Comparison of ENCODE assay signal across 8 cellular contexts in genomic region chr2:28895189-28895893, GRCh38. TPM values are rescaled to one million over a fixed set of nuclear protein-coding genes. Genes with fewer than 3 reads are reported as not detected.
A peak's percentile ranks its signal among the peaks of the same experiment; 100 is the strongest.
DNase-seq lines count a peak whose midpoint lies in the region; ATAC-seq and TF ChIP-seq lines count a peak whose summit lies in the region.

No MANE protein-coding gene starts in this region.

- 0 to 1% methylated on average over 6 to 19 of the region's 19 CpGs for WGBS in transverse colon (ENCODE audit: low coverage in 1 of 2), 2 donors

- H3K27ac Mint-ChIP-seq in activated T-helper 2 cell treated with anti-CD3 and anti-CD28 coated beads, Interferon-gamma antibody, Interleukin-2, Interleukin-4, amounts not matched to agents 10 μg/mL and 5 μg/mL and 100 μg/mL, durations not matched to agents 14 hours and 24 hours and 36 hours = peak overlapping the region; percentile 95

- H3K27ac ChIP-seq in foreskin keratinocyte (peak overlapping the region; percentile 48), neural cell (ENCODE audit: low read length) (no peak overlapping the region), transverse colon (peak overlapping the region; percentile 82 to 90 (median 88))

- peak overlapping the region; percentile 98 for H3K9ac ChIP-seq in NT2/D1 (ENCODE audit: insufficient read length, low read depth)
- peak overlapping the region; percentile 85 for H3K9ac ChIP-seq in neural cell (ENCODE audit: low read length)

- H3K9me2 ChIP-seq in neural cell (ENCODE audit: insufficient read depth, low read length) = no peaks in the 10 kb centered on the region

- H3K36me3 ChIP-seq in NT2/D1 (ENCODE audit: insufficient read depth, insufficient read length, low read length) (peaks cover 27% of the 10 kb centered on the region), neural cell (ENCODE audit: insufficient read depth, low read length) (no peaks in the 10 kb centered on the region), transverse colon (no peaks in the 10 kb centered on the region)

- H3K4me1 ChIP-seq in NT2/D1 (ENCODE audit: insufficient read depth, insufficient read length) (no peaks in the 10 kb centered on the region), foreskin keratinocyte (peaks cover 27% of the 10 kb centered on the region), transverse colon (peaks cover 12 to 31% (median 29%) of the 10 kb centered on the region in 4 donors)

- H3K4me3 ChIP-seq in NT2/D1 (ENCODE audit: insufficient read length, low read depth) (peak overlapping the region; percentile 99), neural cell (ENCODE audit: low read length) (peak overlapping the region; percentile 91), transverse colon (peak overlapping the region; percentile 66 to 99 (median 88))

- H3K27me3 Mint-ChIP-seq in activated T-helper 2 cell treated with anti-CD3 and anti-CD28 coated beads, Interferon-gamma antibody, Interleukin-2, Interleukin-4, amounts not matched to agents 10 μg/mL and 5 μg/mL and 100 μg/mL, durations not matched to agents 14 hours and 24 hours and 36 hours (ENCODE audit: low read depth) = peaks cover 4% of the 10 kb centered on the region

- peak; percentile 34 for ATAC-seq in HG02852 (IDR thresholded peaks at IDR 0.05; ENCODE audit: unreplicated experiment)
- ATAC-seq in foreskin keratinocyte = peak; percentile 64

- in situ Hi-C loops in transverse colon (cut with MboI; ENCODE audit: low pct_ligation_motif_present in 1 of 4, low pct_unique_long_range_greater_than_20kb in 1 of 4, low sequenced_read_pairs in 3 of 4) = loop anchor here in 1 of 4 donors (25.0 kb wide), 1 partner anchor 308 kb away; no protein-coding TSS in a partner anchor

- H3K4me2 ChIP-seq in neural cell (ENCODE audit: low read length) = peak overlapping the region; percentile 85

- peak overlapping the region; percentile 99 for H3K4me3 Mint-ChIP-seq in activated T-helper 2 cell treated with anti-CD3 and anti-CD28 coated beads, Interferon-gamma antibody, Interleukin-2, Interleukin-4, amounts not matched to agents 10 μg/mL and 5 μg/mL and 100 μg/mL, durations not matched to agents 14 hours and 24 hours and 36 hours (ENCODE audit: low read depth)

- H3K36me3 Mint-ChIP-seq in activated T-helper 2 cell treated with anti-CD3 and anti-CD28 coated beads, Interferon-gamma antibody, Interleukin-2, Interleukin-4, amounts not matched to agents 10 μg/mL and 5 μg/mL and 100 μg/mL, durations not matched to agents 14 hours and 24 hours and 36 hours (ENCODE audit: low read depth) = peaks cover 37% of the 10 kb centered on the region

- peaks cover 42% of the 10 kb centered on the region for H3K4me1 Mint-ChIP-seq in activated T-helper 2 cell treated with anti-CD3 and anti-CD28 coated beads, Interferon-gamma antibody, Interleukin-2, Interleukin-4, amounts not matched to agents 10 μg/mL and 5 μg/mL and 100 μg/mL, durations not matched to agents 14 hours and 24 hours and 36 hours (ENCODE audit: low read depth)

- H3K79me2 ChIP-seq in neural cell (replicated peaks; ENCODE audit: insufficient read depth, low read length) = peaks cover 56% of the 10 kb centered on the region

- TF ChIP-seq POLR2A in GM15510 (IDR thresholded peaks at IDR 0.05; ENCODE audit: borderline replicate concordance, extremely low read depth, insufficient read length) (peak; percentile 17), transverse colon (IDR thresholded peaks at IDR 0.05) (no peak)

- no peak for TF ChIP-seq RAD21 in neural cell (conservative IDR thresholded peaks at IDR 0.05)

- no peak overlapping the region for H2AFZ ChIP-seq in neural cell (ENCODE audit: low read depth, low read length)

- no peaks in the 10 kb centered on the region for H4K20me1 ChIP-seq in neural cell (ENCODE audit: insufficient read depth)

- H3F3A ChIP-seq in neural cell (ENCODE audit: insufficient read depth, low read length, poor library complexity, severe bottlenecking) = no peaks in the 10 kb centered on the region

- DNase-seq in NT2/D1 (ENCODE audit: low read depth, low spot score) (no peak), foreskin keratinocyte (peak; percentile 53 to 76), transverse colon (peak; percentile 35), NCI-H1092 treated with DMSO at 0.1 percent for 48 hours (lab: John Stamatoyannopoulos, UW) (no peak)
- DNase-seq in activated T-helper 2 cell treated with anti-CD3 and anti-CD28 coated beads, Interferon-gamma antibody, Interleukin-2, Interleukin-4, amounts not matched to agents 10 μg/mL and 5 μg/mL and 100 μg/mL, durations not matched to agents 14 hours and 24 hours and 36 hours (ENCODE audit: low spot score) = no peak

- TF ChIP-seq EP300 in neural cell (conservative IDR thresholded peaks at IDR 0.05; ENCODE audit: poor library complexity, severe bottlenecking) (no peak), transverse colon (IDR thresholded peaks at IDR 0.05; ENCODE audit: low read depth) (no peak)

- TF ChIP-seq CTCF in foreskin keratinocyte (conservative IDR thresholded peaks at IDR 0.05) (no peak), neural cell (IDR thresholded peaks at IDR 0.05; ENCODE audit: poor library complexity, severe bottlenecking) (no peak), transverse colon (IDR thresholded peaks at IDR 0.05) (no peak)

- H3K9me3 ChIP-seq in NT2/D1 (ENCODE audit: insufficient read depth, low read length) (no peaks in the 10 kb centered on the region), neural cell (ENCODE audit: low read length) (no peaks in the 10 kb centered on the region), transverse colon (no peaks in the 10 kb centered on the region)

- intact Hi-C loops in activated T-helper 2 cell treated with anti-CD3 and anti-CD28 coated beads, Interferon-gamma antibody, Interleukin-2, Interleukin-4, amounts not matched to agents 10 μg/mL and 5 μg/mL and 100 μg/mL, durations not matched to agents 14 hours and 24 hours and 36 hours (cut with micrococcal nuclease) = loop anchor here (5.0 to 10.0 kb wide), 2 partner anchors 83 to 219 kb away; partner anchors contain the start of genes CLIP4 and SPDYA
- intact Hi-C loops in transverse colon (cut with DNase I; ENCODE audit: low total_unique reads) = loop anchor here (10.0 kb wide), 1 partner anchor 321 kb away; no protein-coding TSS in a partner anchor

- H3K27me3 ChIP-seq in NT2/D1 (ENCODE audit: insufficient read depth, insufficient read length) = no peaks in the 10 kb centered on the region
- no peaks in the 10 kb centered on the region for H3K27me3 ChIP-seq in foreskin keratinocyte
- H3K27me3 ChIP-seq in neural cell (ENCODE audit: insufficient read depth, low read depth, low read length) = no peaks in the 10 kb centered on the region
- no peaks in the 10 kb centered on the region for H3K27me3 ChIP-seq in transverse colon

- H3K9me3 Mint-ChIP-seq in activated T-helper 2 cell treated with anti-CD3 and anti-CD28 coated beads, Interferon-gamma antibody, Interleukin-2, Interleukin-4, amounts not matched to agents 10 μg/mL and 5 μg/mL and 100 μg/mL, durations not matched to agents 14 hours and 24 hours and 36 hours = no peaks in the 10 kb centered on the region

TF ChIP-seq in neural cell, 6 proteins besides CTCF, POLR2A, EP300 and RAD21:
- TF ChIP-seq, protein P1, sequence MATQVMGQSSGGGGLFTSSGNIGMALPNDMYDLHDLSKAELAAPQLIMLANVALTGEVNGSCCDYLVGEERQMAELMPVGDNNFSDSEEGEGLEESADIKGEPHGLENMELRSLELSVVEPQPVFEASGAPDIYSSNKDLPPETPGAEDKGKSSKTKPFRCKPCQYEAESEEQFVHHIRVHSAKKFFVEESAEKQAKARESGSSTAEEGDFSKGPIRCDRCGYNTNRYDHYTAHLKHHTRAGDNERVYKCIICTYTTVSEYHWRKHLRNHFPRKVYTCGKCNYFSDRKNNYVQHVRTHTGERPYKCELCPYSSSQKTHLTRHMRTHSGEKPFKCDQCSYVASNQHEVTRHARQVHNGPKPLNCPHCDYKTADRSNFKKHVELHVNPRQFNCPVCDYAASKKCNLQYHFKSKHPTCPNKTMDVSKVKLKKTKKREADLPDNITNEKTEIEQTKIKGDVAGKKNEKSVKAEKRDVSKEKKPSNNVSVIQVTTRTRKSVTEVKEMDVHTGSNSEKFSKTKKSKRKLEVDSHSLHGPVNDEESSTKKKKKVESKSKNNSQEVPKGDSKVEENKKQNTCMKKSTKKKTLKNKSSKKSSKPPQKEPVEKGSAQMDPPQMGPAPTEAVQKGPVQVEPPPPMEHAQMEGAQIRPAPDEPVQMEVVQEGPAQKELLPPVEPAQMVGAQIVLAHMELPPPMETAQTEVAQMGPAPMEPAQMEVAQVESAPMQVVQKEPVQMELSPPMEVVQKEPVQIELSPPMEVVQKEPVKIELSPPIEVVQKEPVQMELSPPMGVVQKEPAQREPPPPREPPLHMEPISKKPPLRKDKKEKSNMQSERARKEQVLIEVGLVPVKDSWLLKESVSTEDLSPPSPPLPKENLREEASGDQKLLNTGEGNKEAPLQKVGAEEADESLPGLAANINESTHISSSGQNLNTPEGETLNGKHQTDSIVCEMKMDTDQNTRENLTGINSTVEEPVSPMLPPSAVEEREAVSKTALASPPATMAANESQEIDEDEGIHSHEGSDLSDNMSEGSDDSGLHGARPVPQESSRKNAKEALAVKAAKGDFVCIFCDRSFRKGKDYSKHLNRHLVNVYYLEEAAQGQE (IDR thresholded peaks at IDR 0.05; ENCODE audit: borderline replicate concordance) = no peak
- TF ChIP-seq EZH2 (IDR thresholded peaks at IDR 0.05; ENCODE audit: borderline replicate concordance, insufficient read depth, low read length, poor library complexity, severe bottlenecking) = no peak
- TF ChIP-seq SMC3 (conservative IDR thresholded peaks at IDR 0.05; ENCODE audit: poor library complexity) = no peak
- TF ChIP-seq MXI1 (conservative IDR thresholded peaks at IDR 0.05; ENCODE audit: poor library complexity, severe bottlenecking) = no peak
- no peak for TF ChIP-seq TAF1 (IDR thresholded peaks at IDR 0.05; ENCODE audit: low read depth)
- no peak for TF ChIP-seq POLR2AphosphoS5 (IDR thresholded peaks at IDR 0.05)

RNA-seq across cellular contexts. Expression of gene WDR43, which starts 0.9 kb away (rescaled TPM):
- total RNA-seq in activated T-helper 2 cell treated with anti-CD3 and anti-CD28 coated beads, Interferon-gamma antibody, Interleukin-2, Interleukin-4, amounts not matched to agents 10 μg/mL and 5 μg/mL and 100 μg/mL, durations not matched to agents 14 hours and 24 hours and 36 hours = 117 and 128 TPM in 2 replicates
- total RNA-seq in foreskin keratinocyte (78.3 and 85.8 TPM in 2 replicates), transverse colon (100 to 1,000 TPM in 1 of 4 donors, 10 to 100 TPM in 3; 15.8 to 399 (median 46.0) TPM)
- polyA plus RNA-seq in foreskin keratinocyte (16.2 and 24.9 TPM in 2 replicates), neural cell (19.6 and 24.4 TPM in 2 replicates)
- polyA minus RNA-seq in neural cell = 64.0 and 78.7 TPM in 2 replicates

RNA-seq across cellular contexts. Expression of gene TRMT61B, which starts 25.2 kb away (rescaled TPM):
- total RNA-seq in activated T-helper 2 cell treated with anti-CD3 and anti-CD28 coated beads, Interferon-gamma antibody, Interleukin-2, Interleukin-4, amounts not matched to agents 10 μg/mL and 5 μg/mL and 100 μg/mL, durations not matched to agents 14 hours and 24 hours and 36 hours = 15.1 and 17.3 TPM in 2 replicates
- total RNA-seq in foreskin keratinocyte (21.1 and 23.1 TPM in 2 replicates), transverse colon (1 to 10 TPM in 3 of 4 donors, not detected in 1; 1.4 to 7.0 (median 6.0) TPM)
- polyA plus RNA-seq in foreskin keratinocyte (17.2 and 19.6 TPM in 2 replicates), neural cell (30.8 and 35.1 TPM in 2 replicates)
- polyA minus RNA-seq in neural cell = 26.5 and 28.0 TPM in 2 replicates

Comparison
In these comparisons a context has a peak if more than half of its experiments do, and no peak if none do; other contexts are left out.
1. DNase-seq: peak in foreskin keratinocyte (2 of 2) and transverse colon (single experiment); none in NT2/D1 (single experiment), activated T-helper 2 cell treated with anti-CD3 and anti-CD28 coated beads, Interferon-gamma antibody, Interleukin-2, Interleukin-4, amounts not matched to agents 10 μg/mL and 5 μg/mL and 100 μg/mL, durations not matched to agents 14 hours and 24 hours and 36 hours (single experiment) and NCI-H1092 treated with DMSO at 0.1 percent for 48 hours (single experiment).
2. Peak in every context shown above with its lines, with median percentiles within 50 percentile points of each other: H3K4me3 ChIP-seq.